8 cellular contexts compared by ENCODE assay signal in genomic region chr11:69704508-69705245, GRCh38. TPM values are rescaled to one million over a fixed set of nuclear protein-coding genes. Genes with fewer than 3 reads are reported as not detected.
DNase-seq lines count a peak whose midpoint lies in the region; ATAC-seq, FAIRE-seq and TF ChIP-seq lines count a peak whose summit lies in the region.

No MANE protein-coding gene starts in this region.

- WGBS in mesodermal cell (ENCODE audit: insufficient coverage in 2 of 2), 2 experiments = 1 to 3% methylated on average over 40 to 45 of the region's 62 CpGs

- no peak for FAIRE-seq in bronchial epithelial cell (lab: Jason Lieb, UNC)

- peaks cover 20% of the 10 kb centered on the region for H3K27me3 ChIP-seq in bronchial epithelial cell (ENCODE audit: control insufficient read depth, insufficient read depth, low read length)

- ATAC-seq in GM19328 (IDR thresholded peaks at IDR 0.05; ENCODE audit: unreplicated experiment) = no peak
- ATAC-seq in HG02678 (IDR thresholded peaks at IDR 0.05; ENCODE audit: unreplicated experiment) = no peak

- peak; percentile 65 for TF ChIP-seq CTCF in bronchial epithelial cell (IDR thresholded peaks at IDR 0.05; ENCODE audit: insufficient read depth, low read length, severe bottlenecking)

- H3K4me3 ChIP-seq in bronchial epithelial cell (ENCODE audit: low read depth, low read length) (no peak overlapping the region), mesodermal cell (ENCODE audit: extremely low read depth, insufficient read depth, low read length, poor library complexity, severe bottlenecking) (peak overlapping the region; percentile 24)

- no peaks in the 10 kb centered on the region for H3K9me3 ChIP-seq in mesodermal cell (ENCODE audit: control insufficient read depth, low read length)

- no peaks in the 10 kb centered on the region for H3K36me3 ChIP-seq in bronchial epithelial cell (ENCODE audit: control insufficient read depth, insufficient read depth, low read length)
- no peaks in the 10 kb centered on the region for H3K36me3 ChIP-seq in mesodermal cell (ENCODE audit: control insufficient read depth, insufficient read depth, low read length)

- H3K27ac ChIP-seq in mesodermal cell (ENCODE audit: low read depth, low read length, severe bottlenecking) = no peak overlapping the region

- peak; percentile 18 for DNase-seq in EL
- DNase-seq in NCI-H1092 treated with DMSO at 0.1 percent for 48 hours (lab: John Stamatoyannopoulos, UW) = peak; percentile 13
- DNase-seq in bronchial epithelial cell (ENCODE audit: low read depth) = no peak
- no peak for DNase-seq in anterior cingulate cortex (lab: John Stamatoyannopoulos, UW)
- no peak for DNase-seq in MV-4-11 (lab: John Stamatoyannopoulos, UW)

- H3K4me1 ChIP-seq in mesodermal cell (ENCODE audit: control insufficient read depth, insufficient read depth, low read length, poor library complexity, severe bottlenecking) = peaks cover 23% of the 10 kb centered on the region

RNA-seq across cellular contexts. Expression of gene FGF19, which starts 0.9 kb away (rescaled TPM):
- under 0.01 TPM in 1 of 2 replicates, not detected in the other for total RNA-seq in bronchial epithelial cell
- polyA plus RNA-seq in mesodermal cell (2013, experiment 1 of 2) = 14.5 TPM
- 20.7 TPM for polyA plus RNA-seq in mesodermal cell (2013, experiment 2 of 2)

RNA-seq across cellular contexts. Expression of gene LTO1, which starts 29.5 kb away (rescaled TPM):
- 18.2 and 22.7 TPM in 2 replicates for total RNA-seq in bronchial epithelial cell
- 12.1 TPM for polyA plus RNA-seq in mesodermal cell (2013, experiment 1 of 2)
- 13.3 TPM for polyA plus RNA-seq in mesodermal cell (2013, experiment 2 of 2)

Comparison
In these comparisons a context has a peak if more than half of its experiments do, and no peak if none do; other contexts are left out.
1. DNase-seq: peak in EL (single experiment) and NCI-H1092 treated with DMSO at 0.1 percent for 48 hours (single experiment); none in bronchial epithelial cell (single experiment), anterior cingulate cortex (0 of 58) and MV-4-11 (single experiment).